Comparison of ENCODE assay signal across 10 cellular contexts in genomic region chr1:235068155-235069121, GRCh38.
DNase-seq lines count a peak whose midpoint lies in the region; ATAC-seq, FAIRE-seq and TF ChIP-seq lines count a peak whose summit lies in the region.
"Had no signal": no experiment of that assay in that cellular context is flagged by ENCODE, and none has a peak within 500 bp of the region (broad histone marks: within the 10 kb centered on the region; RNA-seq: fewer than 3 reads in every experiment).

No MANE protein-coding gene starts in this region.

- DNase-seq in AG04450 (ENCODE audit: low read depth, low spot score) (no peak), NCI-H226 (peak; percentile 75), epithelial cell of prostate (ENCODE audit: low read depth, low spot score) (peak; percentile 100), osteoblast (ENCODE audit: insufficient read length, low spot score, missing footprints) (peak; percentile 72), DMS 273 treated with DMSO at 0.1 percent for 48 hours (lab: John Stamatoyannopoulos, UW) (no peak), GM12891 (ENCODE audit: insufficient read length, low spot score) (no peak)
- DNase-seq: NK-92 treated with Interleukin-12 subunit alpha and Interleukin-12 subunit beta, amount 100 ng/mL, for 24 hours had no signal

- ATAC-seq in GM19035 (IDR thresholded peaks at IDR 0.05; ENCODE audit: unreplicated experiment), result no peak
- ATAC-seq in HG02642 (IDR thresholded peaks at IDR 0.05; ENCODE audit: poor library complexity, unreplicated experiment), result no peak

- H3K4me3 ChIP-seq in AG04450 (ENCODE audit: low read depth, low read length), result no peak overlapping the region
- H3K4me3 ChIP-seq in osteoblast (ENCODE audit: insufficient read depth, low read length), result peak overlapping the region; percentile 7

- FAIRE-seq in GM12891 (lab: Jason Lieb, UNC), result no peak

- H3K9me3 ChIP-seq in AG04450 (ENCODE audit: control insufficient read depth, insufficient read depth, low read length) (no peaks in the 10 kb centered on the region), osteoblast (ENCODE audit: low read depth, low read length) (no peaks in the 10 kb centered on the region)

- CTCF ChIA-PET in AG04450 (lab: Charles Lee), result interaction anchor here (1.4 kb wide), 1 partner anchor 15 kb away, joined by 3 read pairs; no protein-coding TSS in a partner anchor

- H4K20me1 ChIP-seq in osteoblast (ENCODE audit: insufficient read depth, low read length), result no peaks in the 10 kb centered on the region

- H3K4me2 ChIP-seq in osteoblast (ENCODE audit: insufficient read depth, low read length), result peak overlapping the region; percentile 64

- H3K27me3 ChIP-seq in AG04450 (ENCODE audit: control insufficient read depth, insufficient read depth, low read length) (no peaks in the 10 kb centered on the region), osteoblast (ENCODE audit: insufficient read depth, low read length) (no peaks in the 10 kb centered on the region)
- H3K27me3 ChIP-seq: dorsolateral prefrontal cortex had no signal

- no peaks in the 10 kb centered on the region for H3K36me3 ChIP-seq in osteoblast (ENCODE audit: insufficient read depth, low read length)

- no peak overlapping the region for H2AFZ ChIP-seq in osteoblast (ENCODE audit: low read length)

- no peak for TF ChIP-seq POLR2A in GM12891 (IDR thresholded peaks at IDR 0.05; ENCODE audit: low read depth, low read length)

- H3K79me2 ChIP-seq in osteoblast (ENCODE audit: insufficient read depth, low read length), result no peaks in the 10 kb centered on the region

- TF ChIP-seq CTCF in AG04450 (IDR thresholded peaks at IDR 0.05; ENCODE audit: low read depth, low read length) (no peak), osteoblast (IDR thresholded peaks at IDR 0.05; ENCODE audit: extremely low read depth, low read depth, low read length) (no peak)

- H3K27ac ChIP-seq in AG04450 (ENCODE audit: low read depth, low read length) (peak overlapping the region; percentile 78), epithelial cell of prostate (peak overlapping the region; percentile 98), osteoblast (ENCODE audit: low read depth, low read length) (peak overlapping the region; percentile 97)

- peaks cover 37% of the 10 kb centered on the region for H3K4me1 ChIP-seq in osteoblast (ENCODE audit: insufficient read depth, low read length)

- POLR2A ChIA-PET in AG04450 (lab: Yijun Ruan, JAX), result interaction anchor here (1.0 to 1.1 kb wide), 3 partner anchors 21 to 99 kb away, joined by 4 to 6 read pairs (median 5); no protein-coding TSS in a partner anchor

TF ChIP-seq in GM12891, 5 proteins besides CTCF, POLR2A, EP300 and RAD21:
- TF ChIP-seq TAF1 (IDR thresholded peaks at IDR 0.05; ENCODE audit: low read depth, low read length) (no peak), POU2F2 (IDR thresholded peaks at IDR 0.05; ENCODE audit: low read depth, low read length) (no peak), POLR2AphosphoS5 (IDR thresholded peaks at IDR 0.05; ENCODE audit: low read depth, low read length) (no peak), PAX5 (IDR thresholded peaks at IDR 0.05; ENCODE audit: insufficient read depth, low read length, severe bottlenecking) (no peak), SPI1 (IDR thresholded peaks at IDR 0.05; ENCODE audit: low read depth, low read length) (no peak)

Comparison
In these comparisons a context has a peak if more than half of its experiments do, and no peak if none do; other contexts are left out.
1. DNase-seq: peak in NCI-H226 (single experiment), epithelial cell of prostate (single experiment) and osteoblast (single experiment); none in AG04450 (single experiment), DMS 273 treated with DMSO at 0.1 percent for 48 hours (single experiment) and GM12891 (single experiment).
2. Peak in every context shown above with its lines, with median percentiles within 50 percentile points of each other: H3K27ac ChIP-seq.